14 cellular contexts compared by ENCODE assay signal in genomic region chr12:74985293-74985985, GRCh38.
DNase-seq lines count a peak whose midpoint lies in the region; ATAC-seq and TF ChIP-seq lines count a peak whose summit lies in the region.
"Had no signal": no experiment of that assay in that cellular context is flagged by ENCODE, and none has a peak within 500 bp of the region (broad histone marks: within the 10 kb centered on the region; RNA-seq: fewer than 3 reads in every experiment).

No MANE protein-coding gene starts in this region.

- H3K4me1 ChIP-seq in mucosa of descending colon (ENCODE audit: low read depth), result peaks cover under 1% of the 10 kb centered on the region

- no peak for DNase-seq in activated naive CD8-positive, alpha-beta T cell treated with anti-CD3 and anti-CD28 coated beads, Interleukin-2, amount 50 U/mL, for 24 hours
- no peak for DNase-seq in activated naive CD8-positive, alpha-beta T cell treated with anti-CD3 and anti-CD28 coated beads for 36 hours
- DNase-seq in chondrocyte (ENCODE audit: low spot score), result peak; percentile 67
- DNase-seq in mucosa of descending colon, result no peak
- DNase-seq in stimulated activated naive CD8-positive, alpha-beta T cell treated with anti-CD3 and anti-CD28 coated beads, Interleukin-15, amount 100 ng/mL, for 72 hours, result no peak
- no peak for DNase-seq in activated CD8-positive, alpha-beta memory T cell treated with anti-CD3 and anti-CD28 coated beads for 24 hours
- no peak for DNase-seq in NCI-H2029 (lab: John Stamatoyannopoulos, UW)
- DNase-seq: 8988T, EL, IMR-90, Kasumi-1, NCI-H187 treated with DMSO at 0.1 percent for 48 hours, NCI-H446 treated with DMSO at 0.1 percent for 48 hours had no signal

- no peaks in the 10 kb centered on the region for H3K36me3 ChIP-seq in mucosa of descending colon (ENCODE audit: low read depth)

- no peaks in the 10 kb centered on the region for H3K4me1 Mint-ChIP-seq in activated naive CD8-positive, alpha-beta T cell treated with anti-CD3 and anti-CD28 coated beads, Interleukin-2, amount 50 U/mL, for 24 hours
- no peaks in the 10 kb centered on the region for H3K4me1 Mint-ChIP-seq in activated naive CD8-positive, alpha-beta T cell treated with anti-CD3 and anti-CD28 coated beads for 36 hours
- no peaks in the 10 kb centered on the region for H3K4me1 Mint-ChIP-seq in chondrocyte (ENCODE audit: low read depth)
- H3K4me1 Mint-ChIP-seq in stimulated activated naive CD8-positive, alpha-beta T cell treated with anti-CD3 and anti-CD28 coated beads, Interleukin-15, amount 100 ng/mL, for 72 hours, result no peaks in the 10 kb centered on the region

- no peak overlapping the region for H3K27ac Mint-ChIP-seq in activated naive CD8-positive, alpha-beta T cell treated with anti-CD3 and anti-CD28 coated beads, Interleukin-2, amount 50 U/mL, for 24 hours
- H3K27ac Mint-ChIP-seq in activated naive CD8-positive, alpha-beta T cell treated with anti-CD3 and anti-CD28 coated beads for 36 hours, result no peak overlapping the region
- H3K27ac Mint-ChIP-seq in chondrocyte (ENCODE audit: unreplicated experiment), result no peak overlapping the region
- no peak overlapping the region for H3K27ac Mint-ChIP-seq in stimulated activated naive CD8-positive, alpha-beta T cell treated with anti-CD3 and anti-CD28 coated beads, Interleukin-15, amount 100 ng/mL, for 72 hours

- H3K4me3 ChIP-seq in mucosa of descending colon, result no peak overlapping the region

- ATAC-seq in activated naive CD8-positive, alpha-beta T cell treated with anti-CD3 and anti-CD28 coated beads, Interleukin-2, amount 50 U/mL, for 24 hours, result peak; percentile 15
- peak; percentile 19 for ATAC-seq in mucosa of descending colon
- peak; percentile 40 for ATAC-seq in stimulated activated naive CD8-positive, alpha-beta T cell treated with anti-CD3 and anti-CD28 coated beads, Interleukin-15, amount 100 ng/mL, for 72 hours
- ATAC-seq in GM21423 (IDR thresholded peaks at IDR 0.05; ENCODE audit: unreplicated experiment), result no peak

- H3K36me3 Mint-ChIP-seq in activated naive CD8-positive, alpha-beta T cell treated with anti-CD3 and anti-CD28 coated beads, Interleukin-2, amount 50 U/mL, for 24 hours (ENCODE audit: low read depth), result no peaks in the 10 kb centered on the region
- H3K36me3 Mint-ChIP-seq in activated naive CD8-positive, alpha-beta T cell treated with anti-CD3 and anti-CD28 coated beads for 36 hours, result no peaks in the 10 kb centered on the region
- H3K36me3 Mint-ChIP-seq in chondrocyte (ENCODE audit: low read depth), result no peaks in the 10 kb centered on the region

- TF ChIP-seq CTCF in chondrocyte (IDR thresholded peaks at IDR 0.05) (no peak), mucosa of descending colon (IDR thresholded peaks at IDR 0.05) (no peak)

- H3K9me3 Mint-ChIP-seq in activated naive CD8-positive, alpha-beta T cell treated with anti-CD3 and anti-CD28 coated beads, Interleukin-2, amount 50 U/mL, for 24 hours, result no peaks in the 10 kb centered on the region
- H3K9me3 Mint-ChIP-seq in activated naive CD8-positive, alpha-beta T cell treated with anti-CD3 and anti-CD28 coated beads for 36 hours, result no peaks in the 10 kb centered on the region
- H3K9me3 Mint-ChIP-seq in chondrocyte (ENCODE audit: low read depth), result no peaks in the 10 kb centered on the region
- H3K9me3 Mint-ChIP-seq in stimulated activated naive CD8-positive, alpha-beta T cell treated with anti-CD3 and anti-CD28 coated beads, Interleukin-15, amount 100 ng/mL, for 72 hours, result no peaks in the 10 kb centered on the region

- intact Hi-C loops in mucosa of descending colon (cut with DNase I, micrococcal nuclease), result no loop called here

- no peak overlapping the region for H3K4me3 Mint-ChIP-seq in activated naive CD8-positive, alpha-beta T cell treated with anti-CD3 and anti-CD28 coated beads, Interleukin-2, amount 50 U/mL, for 24 hours
- H3K4me3 Mint-ChIP-seq in activated naive CD8-positive, alpha-beta T cell treated with anti-CD3 and anti-CD28 coated beads for 36 hours, result no peak overlapping the region
- H3K4me3 Mint-ChIP-seq in chondrocyte (ENCODE audit: unreplicated experiment), result no peak overlapping the region
- no peak overlapping the region for H3K4me3 Mint-ChIP-seq in stimulated activated naive CD8-positive, alpha-beta T cell treated with anti-CD3 and anti-CD28 coated beads, Interleukin-15, amount 100 ng/mL, for 72 hours

- H3K27me3 Mint-ChIP-seq in activated naive CD8-positive, alpha-beta T cell treated with anti-CD3 and anti-CD28 coated beads, Interleukin-2, amount 50 U/mL, for 24 hours, result no peaks in the 10 kb centered on the region
- H3K27me3 Mint-ChIP-seq in activated naive CD8-positive, alpha-beta T cell treated with anti-CD3 and anti-CD28 coated beads for 36 hours, result no peaks in the 10 kb centered on the region
- H3K27me3 Mint-ChIP-seq in chondrocyte (ENCODE audit: low read depth), result peaks cover 6% of the 10 kb centered on the region
- H3K27me3 Mint-ChIP-seq in stimulated activated naive CD8-positive, alpha-beta T cell treated with anti-CD3 and anti-CD28 coated beads, Interleukin-15, amount 100 ng/mL, for 72 hours, result no peaks in the 10 kb centered on the region

- no peaks in the 10 kb centered on the region for H3K9me3 ChIP-seq in mucosa of descending colon
